Comparison of ENCODE assay signal across 7 cellular contexts in genomic region chr16:3577302-3577752, GRCh38. TPM values are rescaled to one million over a fixed set of nuclear protein-coding genes. Genes with fewer than 3 reads are reported as not detected.
DNase-seq lines count a peak whose midpoint lies in the region; ATAC-seq and TF ChIP-seq lines count a peak whose summit lies in the region.

Gene NLRC3, minus strand, starts transcription at chr16:3577403. Its CDS starts 12,367 bp downstream, at chr16:3565036.

- in situ Hi-C loops in IMR-90 (cut with MboI; ENCODE audit: low sequenced_read_pairs): no loop called here

- no peak for ATAC-seq in IMR-90 (ENCODE audit: low read depth)
- no peak for ATAC-seq in HG03342 (IDR thresholded peaks at IDR 0.05; ENCODE audit: unreplicated experiment)

- no peaks in the 10 kb centered on the region; the same call in 1 of the 2 replicates for H3K4me1 ChIP-seq in IMR-90 (ENCODE audit: control insufficient read depth, insufficient read depth, low read length)

- peaks cover 4% of the 10 kb centered on the region for H3K27me3 ChIP-seq in IMR-90 (ENCODE audit: control insufficient read depth, insufficient read depth, low read length)

- no TSS peak for BruUV-seq in IMR-90 (replicated peaks; lab: Mats Ljungman, UMichigan)

- H2AK9ac ChIP-seq in IMR-90 (replicated peaks; ENCODE audit: low read depth, low read length, poor library complexity): peak within 1 kb of the TSS; percentile 42

- H4K5ac ChIP-seq in IMR-90 (ENCODE audit: low read depth, low read length): no peak within 1 kb of the TSS

- no peak within 1 kb of the TSS for H3K56ac ChIP-seq in IMR-90 (ENCODE audit: extremely low read depth, insufficient read depth, low read length)

- H3K27me3 Mint-ChIP-seq in endothelial cell (ENCODE audit: unreplicated experiment): peaks cover 3% of the 10 kb centered on the region
- no peaks in the 10 kb centered on the region for H3K27me3 Mint-ChIP-seq in stimulated activated naive CD8-positive, alpha-beta T cell treated with anti-CD3 and anti-CD28 coated beads, Interleukin-15, Interleukin-2, amounts not matched to agents 100 ng/mL and 50 ng/mL, for 24 hours

- no peak within 1 kb of the TSS for H3K27ac ChIP-seq in IMR-90 (ENCODE audit: insufficient read depth, low read length)

- H3K4me3 Mint-ChIP-seq in endothelial cell (ENCODE audit: unreplicated experiment): no peak within 1 kb of the TSS
- H3K4me3 Mint-ChIP-seq in stimulated activated naive CD8-positive, alpha-beta T cell treated with anti-CD3 and anti-CD28 coated beads, Interleukin-15, Interleukin-2, amounts not matched to agents 100 ng/mL and 50 ng/mL, for 24 hours: peak within 1 kb of the TSS; percentile 93

- peaks cover 3% of the 10 kb centered on the region for H3K36me3 Mint-ChIP-seq in endothelial cell (ENCODE audit: low read depth, unreplicated experiment)
- peaks cover 2% of the 10 kb centered on the region for H3K36me3 Mint-ChIP-seq in stimulated activated naive CD8-positive, alpha-beta T cell treated with anti-CD3 and anti-CD28 coated beads, Interleukin-15, Interleukin-2, amounts not matched to agents 100 ng/mL and 50 ng/mL, for 24 hours (ENCODE audit: low read depth)

- H3K23ac ChIP-seq in IMR-90 (ENCODE audit: low read depth, low read length): no peak within 1 kb of the TSS

- intact Hi-C loops in IMR-90 (cut with micrococcal nuclease): no loop called here

- no peak for TF ChIP-seq RAD21 in IMR-90 (IDR thresholded peaks at IDR 0.05; ENCODE audit: low read length)

- H3K14ac ChIP-seq in IMR-90 (replicated peaks; ENCODE audit: low read depth, low read length): no peak within 1 kb of the TSS

- no peak within 1 kb of the TSS for H3K9ac ChIP-seq in IMR-90 (ENCODE audit: low read depth, low read length)

- H3K36me3 ChIP-seq in IMR-90 (ENCODE audit: control insufficient read depth, insufficient read depth, low read length): no peaks in the 10 kb centered on the region; the same call in 1 of the 2 replicates

- TF ChIP-seq CTCF in IMR-90 (conservative IDR thresholded peaks at IDR 0.05; ENCODE audit: low read depth, low read length) (no peak), endothelial cell (IDR thresholded peaks at IDR 0.05; ENCODE audit: unreplicated experiment) (no peak)

- DNase-seq in IMR-90: no peak
- peak; percentile 51 for DNase-seq in activated CD4-positive, alpha-beta T cell treated with anti-CD3 and anti-CD28 coated beads for 48 hours
- no peak for DNase-seq in endothelial cell (ENCODE audit: low spot score)
- no peak for DNase-seq in Ammon's horn (ENCODE audit: low spot score)
- DNase-seq in mesenteric fat pad (ENCODE audit: low spot score): no peak

- H3K4me1 Mint-ChIP-seq in endothelial cell (ENCODE audit: unreplicated experiment): peaks cover 12% of the 10 kb centered on the region
- peaks cover 61% of the 10 kb centered on the region for H3K4me1 Mint-ChIP-seq in stimulated activated naive CD8-positive, alpha-beta T cell treated with anti-CD3 and anti-CD28 coated beads, Interleukin-15, Interleukin-2, amounts not matched to agents 100 ng/mL and 50 ng/mL, for 24 hours (ENCODE audit: low read depth)

- dilution Hi-C loops in IMR-90 (cut with HindIII; ENCODE audit: low sequenced_read_pairs, unreplicated experiment): no loop called here

- H3K4me3 ChIP-seq in IMR-90 (ENCODE audit: insufficient read depth, low read depth, low read length): no peak within 1 kb of the TSS

- H3K79me1 ChIP-seq in IMR-90 (ENCODE audit: low read depth in 1 of 2, low read length in 2 of 2): no peaks in the 10 kb centered on the region

- H3K4ac ChIP-seq in IMR-90 (ENCODE audit: low read depth, low read length): no peak within 1 kb of the TSS

- no peak within 1 kb of the TSS for H2AK5ac ChIP-seq in IMR-90 (ENCODE audit: low read depth, low read length)

- CTCF ChIA-PET in IMR-90 (lab: Yijun Ruan, JAX): no interaction called here

- H2BK15ac ChIP-seq in IMR-90 (ENCODE audit: low read depth, low read length): no peak within 1 kb of the TSS

- no peak within 1 kb of the TSS for H3K4me2 ChIP-seq in IMR-90 (ENCODE audit: low read depth, low read length)

- no peaks in the 10 kb centered on the region for H3K9me3 ChIP-seq in IMR-90 (ENCODE audit: control insufficient read depth, insufficient read depth, low read length)

- no peak for TF ChIP-seq POLR2A in IMR-90 (IDR thresholded peaks at IDR 0.05; ENCODE audit: low read depth, low read length)

- H2BK5ac ChIP-seq in IMR-90 (ENCODE audit: low read depth, low read length, poor library complexity, severe bottlenecking): no peak within 1 kb of the TSS

- H3K27ac Mint-ChIP-seq in endothelial cell (ENCODE audit: unreplicated experiment): peak within 1 kb of the TSS; percentile 15
- H3K27ac Mint-ChIP-seq in stimulated activated naive CD8-positive, alpha-beta T cell treated with anti-CD3 and anti-CD28 coated beads, Interleukin-15, Interleukin-2, amounts not matched to agents 100 ng/mL and 50 ng/mL, for 24 hours: peak within 1 kb of the TSS; percentile 94

- no peak within 1 kb of the TSS for H2BK20ac ChIP-seq in IMR-90 (ENCODE audit: low read depth, low read length)

- POLR2A ChIA-PET in IMR-90 (lab: Charles Lee; ENCODE audit: unreplicated experiment): no interaction called here

- no peaks in the 10 kb centered on the region for H4K20me1 ChIP-seq in IMR-90 (ENCODE audit: insufficient read depth, low read length)

- peak within 1 kb of the TSS; percentile 51 for H2AFZ ChIP-seq in IMR-90 (replicated peaks; ENCODE audit: low read length, poor library complexity)

- 78% methylated on average over 4 of the region's 18 CpGs; no CpG with 5 or more reads in 1 of the 2 experiments for WGBS in IMR-90 (ENCODE audit: extremely low coverage in 2 of 2, insufficient read length in 1 of 2), 2 experiments

- no peaks in the 10 kb centered on the region for H3K9me3 Mint-ChIP-seq in endothelial cell (ENCODE audit: unreplicated experiment)
- no peaks in the 10 kb centered on the region for H3K9me3 Mint-ChIP-seq in stimulated activated naive CD8-positive, alpha-beta T cell treated with anti-CD3 and anti-CD28 coated beads, Interleukin-15, Interleukin-2, amounts not matched to agents 100 ng/mL and 50 ng/mL, for 24 hours

- no peak within 1 kb of the TSS for H2BK120ac ChIP-seq in IMR-90 (ENCODE audit: low read depth, low read length)

- no peak within 1 kb of the TSS for H3K18ac ChIP-seq in IMR-90 (ENCODE audit: low read depth, low read length)

- H3K9me1 ChIP-seq in IMR-90 (ENCODE audit: insufficient read depth, low read length): no peaks in the 10 kb centered on the region

- H4K91ac ChIP-seq in IMR-90 (ENCODE audit: insufficient read depth, low read depth, low read length): no peak within 1 kb of the TSS

- H4K8ac ChIP-seq in IMR-90 (ENCODE audit: low read depth in 2 of 2, low read length in 2 of 2): no peak within 1 kb of the TSS

TF ChIP-seq in IMR-90, 13 proteins besides CTCF, POLR2A, EP300 and RAD21:
- TF ChIP-seq RFX5 (IDR thresholded peaks at IDR 0.05; ENCODE audit: low read depth, low read length): no peak
- no peak for TF ChIP-seq BHLHE40 (IDR thresholded peaks at IDR 0.05; ENCODE audit: low read depth, low read length)
- no peak for TF ChIP-seq RCOR1 (IDR thresholded peaks at IDR 0.05; ENCODE audit: insufficient replicate concordance, low read length)
- no peak for TF ChIP-seq MXI1 (IDR thresholded peaks at IDR 0.05; ENCODE audit: borderline replicate concordance, low read depth, low read length)
- TF ChIP-seq MAFK (IDR thresholded peaks at IDR 0.05; ENCODE audit: low read depth, low read length): no peak
- TF ChIP-seq MAZ (IDR thresholded peaks at IDR 0.05; ENCODE audit: borderline replicate concordance, low read depth, low read length): no peak
- TF ChIP-seq CHD1 (IDR thresholded peaks at IDR 0.05; ENCODE audit: low read depth, low read length): no peak
- TF ChIP-seq CEBPB (IDR thresholded peaks at IDR 0.05; ENCODE audit: low read depth, low read length): no peak
- TF ChIP-seq NFE2L2 (IDR thresholded peaks at IDR 0.05; ENCODE audit: low read depth, low read length): no peak
- TF ChIP-seq FOS (IDR thresholded peaks at IDR 0.05; ENCODE audit: low read depth, low read length): no peak
- no peak for TF ChIP-seq USF2 (IDR thresholded peaks at IDR 0.05; ENCODE audit: low read depth, low read length)
- no peak for TF ChIP-seq SMC3 (IDR thresholded peaks at IDR 0.05; ENCODE audit: low read depth, low read length)
- TF ChIP-seq ELK1 (IDR thresholded peaks at IDR 0.05; ENCODE audit: borderline replicate concordance, low read depth, low read length): no peak

RNA-seq across cellular contexts. Expression of gene NLRC3, which starts in this region (rescaled TPM):
- total RNA-seq in IMR-90 (2012; rRNA removed) (not detected in 2 replicates), endothelial cell (ENCODE audit: unreplicated experiment) (3.2 TPM), mesenteric fat pad (1.2 TPM)
- polyA plus RNA-seq in IMR-90 (2012; rRNA removed): not detected in 2 replicates
- not detected in 2 replicates for polyA plus RNA-seq in IMR-90 (2012; cell fraction: cytosol; rRNA removed)
- 0.02 and 0.14 TPM in 2 replicates for polyA plus RNA-seq in IMR-90 (2012; cell fraction: nucleus; rRNA removed; ENCODE audit: low replicate concordance)
